2 cellular contexts compared by ENCODE assay signal in the genomic region with DNA sequence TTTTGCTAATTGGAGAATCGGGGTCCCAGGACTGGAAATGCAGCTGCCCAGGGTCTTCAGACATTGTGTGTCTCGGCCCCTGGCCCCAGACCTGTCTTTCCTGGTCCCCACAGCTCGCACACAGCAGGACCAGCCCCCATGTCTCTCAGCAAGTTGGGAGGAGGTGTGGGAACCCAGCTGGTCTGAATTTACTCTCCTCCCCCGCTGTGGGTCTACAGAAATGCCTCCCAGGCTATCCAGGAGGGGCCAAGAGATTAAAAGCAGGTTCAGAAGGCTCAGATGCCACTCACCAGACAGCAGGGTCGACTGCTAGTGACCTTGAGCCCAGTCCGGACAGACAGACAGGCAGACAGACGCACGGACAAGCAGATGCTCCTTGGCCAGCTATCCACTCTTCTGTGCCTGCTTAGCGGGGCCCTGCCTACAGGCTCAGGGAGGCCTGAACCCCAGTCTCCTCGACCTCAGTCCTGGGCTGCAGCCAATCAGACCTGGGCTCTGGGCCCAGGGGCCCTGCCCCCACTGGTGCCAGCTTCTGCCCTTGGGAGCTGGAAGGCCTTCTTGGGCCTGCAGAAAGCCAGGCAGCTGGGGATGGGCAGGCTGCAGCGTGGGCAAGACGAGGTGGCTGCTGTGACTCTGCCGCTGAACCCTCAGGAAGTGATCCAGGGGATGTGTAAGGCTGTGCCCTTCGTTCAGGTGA.
TF ChIP-seq lines count a peak whose summit lies in the region.

A gene with protein sequence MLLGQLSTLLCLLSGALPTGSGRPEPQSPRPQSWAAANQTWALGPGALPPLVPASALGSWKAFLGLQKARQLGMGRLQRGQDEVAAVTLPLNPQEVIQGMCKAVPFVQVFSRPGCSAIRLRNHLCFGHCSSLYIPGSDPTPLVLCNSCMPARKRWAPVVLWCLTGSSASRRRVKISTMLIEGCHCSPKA (plus strand): TSS at position 285 of the 697 bp plus-strand sequence. CDS start 85 bp downstream, at position 370.

TF ChIP-seq in GM23338, 12 proteins besides CTCF, POLR2A, EP300 and RAD21 (continued from another document and continues in another):
- TF ChIP-seq, protein P1, sequence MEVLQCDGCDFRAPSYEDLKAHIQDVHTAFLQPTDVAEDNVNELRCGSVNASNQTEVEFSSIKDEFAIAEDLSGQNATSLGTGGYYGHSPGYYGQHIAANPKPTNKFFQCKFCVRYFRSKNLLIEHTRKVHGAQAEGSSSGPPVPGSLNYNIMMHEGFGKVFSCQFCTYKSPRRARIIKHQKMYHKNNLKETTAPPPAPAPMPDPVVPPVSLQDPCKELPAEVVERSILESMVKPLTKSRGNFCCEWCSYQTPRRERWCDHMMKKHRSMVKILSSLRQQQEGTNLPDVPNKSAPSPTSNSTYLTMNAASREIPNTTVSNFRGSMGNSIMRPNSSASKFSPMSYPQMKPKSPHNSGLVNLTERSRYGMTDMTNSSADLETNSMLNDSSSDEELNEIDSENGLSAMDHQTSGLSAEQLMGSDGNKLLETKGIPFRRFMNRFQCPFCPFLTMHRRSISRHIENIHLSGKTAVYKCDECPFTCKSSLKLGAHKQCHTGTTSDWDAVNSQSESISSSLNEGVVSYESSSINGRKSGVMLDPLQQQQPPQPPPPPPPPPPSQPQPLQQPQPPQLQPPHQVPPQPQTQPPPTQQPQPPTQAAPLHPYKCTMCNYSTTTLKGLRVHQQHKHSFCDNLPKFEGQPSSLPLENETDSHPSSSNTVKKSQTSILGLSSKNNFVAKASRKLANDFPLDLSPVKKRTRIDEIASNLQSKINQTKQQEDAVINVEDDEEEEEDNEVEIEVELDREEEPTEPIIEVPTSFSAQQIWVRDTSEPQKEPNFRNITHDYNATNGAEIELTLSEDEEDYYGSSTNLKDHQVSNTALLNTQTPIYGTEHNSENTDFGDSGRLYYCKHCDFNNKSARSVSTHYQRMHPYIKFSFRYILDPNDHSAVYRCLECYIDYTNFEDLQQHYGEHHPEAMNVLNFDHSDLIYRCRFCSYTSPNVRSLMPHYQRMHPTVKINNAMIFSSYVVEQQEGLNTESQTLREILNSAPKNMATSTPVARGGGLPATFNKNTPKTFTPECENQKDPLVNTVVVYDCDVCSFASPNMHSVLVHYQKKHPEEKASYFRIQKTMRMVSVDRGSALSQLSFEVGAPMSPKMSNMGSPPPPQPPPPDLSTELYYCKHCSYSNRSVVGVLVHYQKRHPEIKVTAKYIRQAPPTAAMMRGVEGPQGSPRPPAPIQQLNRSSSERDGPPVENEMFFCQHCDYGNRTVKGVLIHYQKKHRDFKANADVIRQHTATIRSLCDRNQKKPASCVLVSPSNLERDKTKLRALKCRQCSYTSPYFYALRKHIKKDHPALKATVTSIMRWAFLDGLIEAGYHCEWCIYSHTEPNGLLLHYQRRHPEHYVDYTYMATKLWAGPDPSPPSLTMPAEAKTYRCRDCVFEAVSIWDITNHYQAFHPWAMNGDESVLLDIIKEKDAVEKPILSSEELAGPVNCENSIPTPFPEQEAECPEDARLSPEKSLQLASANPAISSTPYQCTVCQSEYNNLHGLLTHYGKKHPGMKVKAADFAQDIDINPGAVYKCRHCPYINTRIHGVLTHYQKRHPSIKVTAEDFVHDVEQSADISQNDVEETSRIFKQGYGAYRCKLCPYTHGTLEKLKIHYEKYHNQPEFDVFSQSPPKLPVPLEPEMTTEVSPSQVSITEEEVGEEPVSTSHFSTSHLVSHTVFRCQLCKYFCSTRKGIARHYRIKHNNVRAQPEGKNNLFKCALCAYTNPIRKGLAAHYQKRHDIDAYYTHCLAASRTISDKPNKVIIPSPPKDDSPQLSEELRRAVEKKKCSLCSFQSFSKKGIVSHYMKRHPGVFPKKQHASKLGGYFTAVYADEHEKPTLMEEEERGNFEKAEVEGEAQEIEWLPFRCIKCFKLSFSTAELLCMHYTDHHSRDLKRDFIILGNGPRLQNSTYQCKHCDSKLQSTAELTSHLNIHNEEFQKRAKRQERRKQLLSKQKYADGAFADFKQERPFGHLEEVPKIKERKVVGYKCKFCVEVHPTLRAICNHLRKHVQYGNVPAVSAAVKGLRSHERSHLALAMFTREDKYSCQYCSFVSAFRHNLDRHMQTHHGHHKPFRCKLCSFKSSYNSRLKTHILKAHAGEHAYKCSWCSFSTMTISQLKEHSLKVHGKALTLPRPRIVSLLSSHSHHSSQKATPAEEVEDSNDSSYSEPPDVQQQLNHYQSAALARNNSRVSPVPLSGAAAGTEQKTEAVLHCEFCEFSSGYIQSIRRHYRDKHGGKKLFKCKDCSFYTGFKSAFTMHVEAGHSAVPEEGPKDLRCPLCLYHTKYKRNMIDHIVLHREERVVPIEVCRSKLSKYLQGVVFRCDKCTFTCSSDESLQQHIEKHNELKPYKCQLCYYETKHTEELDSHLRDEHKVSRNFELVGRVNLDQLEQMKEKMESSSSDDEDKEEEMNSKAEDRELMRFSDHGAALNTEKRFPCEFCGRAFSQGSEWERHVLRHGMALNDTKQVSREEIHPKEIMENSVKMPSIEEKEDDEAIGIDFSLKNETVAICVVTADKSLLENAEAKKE (CRISPR knock-in tag; IDR thresholded peaks at IDR 0.05) = no peak
- TF ChIP-seq, protein P2, sequence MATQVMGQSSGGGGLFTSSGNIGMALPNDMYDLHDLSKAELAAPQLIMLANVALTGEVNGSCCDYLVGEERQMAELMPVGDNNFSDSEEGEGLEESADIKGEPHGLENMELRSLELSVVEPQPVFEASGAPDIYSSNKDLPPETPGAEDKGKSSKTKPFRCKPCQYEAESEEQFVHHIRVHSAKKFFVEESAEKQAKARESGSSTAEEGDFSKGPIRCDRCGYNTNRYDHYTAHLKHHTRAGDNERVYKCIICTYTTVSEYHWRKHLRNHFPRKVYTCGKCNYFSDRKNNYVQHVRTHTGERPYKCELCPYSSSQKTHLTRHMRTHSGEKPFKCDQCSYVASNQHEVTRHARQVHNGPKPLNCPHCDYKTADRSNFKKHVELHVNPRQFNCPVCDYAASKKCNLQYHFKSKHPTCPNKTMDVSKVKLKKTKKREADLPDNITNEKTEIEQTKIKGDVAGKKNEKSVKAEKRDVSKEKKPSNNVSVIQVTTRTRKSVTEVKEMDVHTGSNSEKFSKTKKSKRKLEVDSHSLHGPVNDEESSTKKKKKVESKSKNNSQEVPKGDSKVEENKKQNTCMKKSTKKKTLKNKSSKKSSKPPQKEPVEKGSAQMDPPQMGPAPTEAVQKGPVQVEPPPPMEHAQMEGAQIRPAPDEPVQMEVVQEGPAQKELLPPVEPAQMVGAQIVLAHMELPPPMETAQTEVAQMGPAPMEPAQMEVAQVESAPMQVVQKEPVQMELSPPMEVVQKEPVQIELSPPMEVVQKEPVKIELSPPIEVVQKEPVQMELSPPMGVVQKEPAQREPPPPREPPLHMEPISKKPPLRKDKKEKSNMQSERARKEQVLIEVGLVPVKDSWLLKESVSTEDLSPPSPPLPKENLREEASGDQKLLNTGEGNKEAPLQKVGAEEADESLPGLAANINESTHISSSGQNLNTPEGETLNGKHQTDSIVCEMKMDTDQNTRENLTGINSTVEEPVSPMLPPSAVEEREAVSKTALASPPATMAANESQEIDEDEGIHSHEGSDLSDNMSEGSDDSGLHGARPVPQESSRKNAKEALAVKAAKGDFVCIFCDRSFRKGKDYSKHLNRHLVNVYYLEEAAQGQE (IDR thresholded peaks at IDR 0.05; ENCODE audit: unreplicated experiment) = no peak
- TF ChIP-seq, protein P3, sequence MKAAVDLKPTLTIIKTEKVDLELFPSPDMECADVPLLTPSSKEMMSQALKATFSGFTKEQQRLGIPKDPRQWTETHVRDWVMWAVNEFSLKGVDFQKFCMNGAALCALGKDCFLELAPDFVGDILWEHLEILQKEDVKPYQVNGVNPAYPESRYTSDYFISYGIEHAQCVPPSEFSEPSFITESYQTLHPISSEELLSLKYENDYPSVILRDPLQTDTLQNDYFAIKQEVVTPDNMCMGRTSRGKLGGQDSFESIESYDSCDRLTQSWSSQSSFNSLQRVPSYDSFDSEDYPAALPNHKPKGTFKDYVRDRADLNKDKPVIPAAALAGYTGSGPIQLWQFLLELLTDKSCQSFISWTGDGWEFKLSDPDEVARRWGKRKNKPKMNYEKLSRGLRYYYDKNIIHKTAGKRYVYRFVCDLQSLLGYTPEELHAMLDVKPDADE (IDR thresholded peaks at IDR 0.05) = no peak
- TF ChIP-seq STAT1 (IDR thresholded peaks at IDR 0.05; ENCODE audit: unreplicated experiment) (no peak), JUNB (IDR thresholded peaks at IDR 0.05; ENCODE audit: unreplicated experiment) (no peak), CREB1 (CRISPR knock-in tag; IDR thresholded peaks at IDR 0.05; ENCODE audit: low read depth) (no peak)

TF ChIP-seq in SK-N-SH, 30 proteins besides CTCF, POLR2A, EP300 and RAD21 (continued from another document):
- TF ChIP-seq, protein P2 (IDR thresholded peaks at IDR 0.05; ENCODE audit: low read depth, low read length) = no peak
- TF ChIP-seq NFIC (IDR thresholded peaks at IDR 0.05; ENCODE audit: borderline replicate concordance) = peak; percentile 60; the same call in 1 of the 2 replicates
- TF ChIP-seq RFX5 (IDR thresholded peaks at IDR 0.05; ENCODE audit: low read length) = no peak
- TF ChIP-seq POLR2AphosphoS5 (IDR thresholded peaks at IDR 0.05; ENCODE audit: low read depth, low read length) = no peak; the same call in 1 of the 2 replicates
- no peak for TF ChIP-seq NRF1 (IDR thresholded peaks at IDR 0.05; ENCODE audit: low read depth, low read length)
- TF ChIP-seq SIN3A (IDR thresholded peaks at IDR 0.05; ENCODE audit: borderline replicate concordance, low read depth, low read length) = no peak
- no peak for TF ChIP-seq RXRA (IDR thresholded peaks at IDR 0.05; ENCODE audit: borderline replicate concordance, low read depth)
- TF ChIP-seq MEF2A (IDR thresholded peaks at IDR 0.05; ENCODE audit: borderline replicate concordance, low read depth) = no peak
- TF ChIP-seq MXI1 (IDR thresholded peaks at IDR 0.05; ENCODE audit: low read depth, low read length) = peak; percentile 46; the same call in 1 of the 2 replicates
